Comparison of ENCODE assay signal across 7 cellular contexts in genomic region chr6:170361335-170361734, GRCh38.
"Had no signal": no experiment of that assay in that cellular context is flagged by ENCODE, and none has a peak within 500 bp of the region (broad histone marks: within the 10 kb centered on the region; RNA-seq: fewer than 3 reads in every experiment).

No MANE protein-coding gene starts in this region.

- ATAC-seq: HepG2, K562 had no signal

- H3K27ac Mint-ChIP-seq: IgD-negative memory B cell had no signal

- DNase-seq: IMR-90, KBM-7 had no signal

- H3K9me3 Mint-ChIP-seq: IgD-negative memory B cell had no signal

- H3K4me3 Mint-ChIP-seq: IgD-negative memory B cell had no signal

- H3K4me3 ChIP-seq: K562 had no signal

- FAIRE-seq: HepG2, HTR-8/SVneo, K562 had no signal

- H3K27me3 Mint-ChIP-seq: IgD-negative memory B cell had no signal

- H3K27ac ChIP-seq: HL-60 had no signal
